13 cellular contexts compared by ENCODE assay signal in the genomic region with DNA sequence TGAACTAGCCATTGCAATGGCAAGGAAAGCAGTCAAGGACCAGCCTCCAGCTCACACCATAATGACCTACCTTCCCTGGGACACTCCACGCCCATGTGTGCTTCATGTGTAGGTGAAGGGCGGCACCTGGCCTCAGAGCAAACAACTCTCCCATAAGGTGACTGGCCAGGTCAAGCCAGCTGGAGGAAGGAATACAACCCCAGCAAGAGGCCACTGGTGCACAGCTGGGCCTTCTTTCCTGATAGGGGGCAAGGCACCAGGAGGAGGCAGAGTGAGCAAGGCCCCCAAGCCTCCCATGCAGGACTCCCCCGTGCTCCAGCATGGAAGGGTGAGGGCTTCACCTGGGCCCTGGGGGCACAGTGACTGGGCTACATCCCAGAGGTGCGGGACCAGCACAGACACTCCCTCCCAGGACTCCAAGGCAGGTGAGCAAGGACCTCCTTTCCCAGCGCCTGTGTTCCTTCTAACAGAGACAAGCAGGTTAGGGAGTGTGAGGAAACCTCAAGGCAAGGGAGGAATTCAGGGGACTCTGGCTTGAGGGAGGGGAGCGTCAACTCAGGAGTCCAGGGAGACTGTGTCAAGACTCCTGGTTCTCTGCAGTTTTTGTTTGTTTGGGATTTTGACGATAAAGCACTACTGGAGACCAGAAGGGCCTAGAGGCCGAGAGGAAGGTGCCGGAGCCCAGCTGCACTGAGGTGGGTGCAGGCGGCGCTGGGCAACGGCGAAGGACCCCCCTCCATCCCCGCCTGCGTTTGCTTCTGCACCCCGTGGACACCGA. TPM values are rescaled to one million over a fixed set of nuclear protein-coding genes. Genes with fewer than 3 reads are reported as not detected.
DNase-seq lines count a peak whose midpoint lies in the region; ATAC-seq and TF ChIP-seq lines count a peak whose summit lies in the region.
"Had no signal": no experiment of that assay in that cellular context is flagged by ENCODE, and none has a peak within 500 bp of the region (broad histone marks: within the 10 kb centered on the region; RNA-seq: fewer than 3 reads in every experiment).

No MANE protein-coding gene starts in this region.

- DNase-seq in COLO668 (lab: John Stamatoyannopoulos, UW; ENCODE audit: unreplicated experiment) (peak; percentile 63), HCT116 (ENCODE audit: low read depth, low spot score) (no peak), chondrocyte (ENCODE audit: low spot score) (peak; percentile 57), GM10248 (ENCODE audit: extremely low spot score) (no peak)
- DNase-seq: activated CD4-positive, alpha-beta T cell treated with anti-CD3 and anti-CD28 coated beads, Interleukin-2, amount 50 U/mL, for 4 hours; mesendoderm; NCI-H1105 treated with DMSO at 0.1 percent for 48 hours; PC-9 had no signal

- peaks cover 3% of the 10 kb centered on the region for H3K4me1 Mint-ChIP-seq in chondrocyte (ENCODE audit: low read depth)

- TF ChIP-seq RAD21 in HCT116 (IDR thresholded peaks at IDR 0.05; ENCODE audit: low read depth) = peak; percentile 20; the same call in 1 of the 2 replicates
- TF ChIP-seq RAD21 in neural cell (conservative IDR thresholded peaks at IDR 0.05) = no peak

- TF ChIP-seq POLR2A in HCT116 (IDR thresholded peaks at IDR 0.05; ENCODE audit: borderline replicate concordance, extremely low read depth, insufficient read depth, insufficient read length) = no peak

- RAD21 ChIA-PET in HCT116 (lab: Charles Lee; ENCODE audit: low non-redundant PET in 1 of 2, low total read pairs in 2 of 2, uncharacterized antibody in 2 of 2, unreplicated experiment in 2 of 2) = no interaction called here

- H3K9ac ChIP-seq in HCT116 (ENCODE audit: low read length) (no peak overlapping the region), neural cell (ENCODE audit: low read length) (peak overlapping the region; percentile 81)

- H3K9me3 ChIP-seq in HCT116 (ENCODE audit: control insufficient read depth in 1 of 2, insufficient read depth in 1 of 2, low read depth in 1 of 2, low read length in 2 of 2) = no peaks in the 10 kb centered on the region
- no peaks in the 10 kb centered on the region for H3K9me3 ChIP-seq in neural cell (ENCODE audit: low read length)
- H3K9me3 ChIP-seq: HAP-1 had no signal

- no peaks in the 10 kb centered on the region for H3F3A ChIP-seq in neural cell (ENCODE audit: insufficient read depth, low read length, poor library complexity, severe bottlenecking)

- no peak overlapping the region for H3K27ac ChIP-seq in HCT116 (ENCODE audit: low read depth, low read length)
- H3K27ac ChIP-seq in neural cell (ENCODE audit: low read length) = no peak overlapping the region
- H3K27ac ChIP-seq: PC-9 had no signal

- H3K79me2 ChIP-seq in HCT116 (ENCODE audit: insufficient read depth, low read length) (no peaks in the 10 kb centered on the region), neural cell (replicated peaks; ENCODE audit: insufficient read depth, low read length) (peaks cover 6% of the 10 kb centered on the region)

- H3K27me3 Mint-ChIP-seq in chondrocyte (ENCODE audit: low read depth) = peaks cover 30% of the 10 kb centered on the region

- H3K27ac Mint-ChIP-seq in chondrocyte (ENCODE audit: unreplicated experiment) = no peak overlapping the region

- no peaks in the 10 kb centered on the region for H3K36me3 Mint-ChIP-seq in chondrocyte (ENCODE audit: low read depth)

- H3K27me3 ChIP-seq in HCT116 (ENCODE audit: insufficient read depth, low read length) = peaks cover 15% of the 10 kb centered on the region
- peaks cover 20% of the 10 kb centered on the region for H3K27me3 ChIP-seq in neural cell (ENCODE audit: insufficient read depth, low read depth, low read length)

- H3K4me2 ChIP-seq in HCT116 (ENCODE audit: low read length) = no peak overlapping the region
- H3K4me2 ChIP-seq in neural cell (ENCODE audit: low read length) = peak overlapping the region; percentile 61
- H3K4me2 ChIP-seq: PC-9 had no signal

- no TSS peak for BruUV-seq in HCT116 (replicated peaks; lab: Mats Ljungman, UMichigan)

- H3K4me3 ChIP-seq in HCT116 (replicated peaks in 1 of 2; ENCODE audit: low read depth in 1 of 2, low read length in 2 of 2) (no peak overlapping the region), neural cell (ENCODE audit: low read length) (peak overlapping the region; percentile 67)
- H3K4me3 ChIP-seq: HAP-1, PC-9 had no signal

- H2AFZ ChIP-seq in HCT116 (ENCODE audit: low read depth, low read length, poor library complexity, severe bottlenecking) = no peak overlapping the region
- no peak overlapping the region for H2AFZ ChIP-seq in neural cell (ENCODE audit: low read depth, low read length)
- H2AFZ ChIP-seq: PC-9 had no signal

- peak overlapping the region; percentile 47 for H3K4me3 Mint-ChIP-seq in chondrocyte (ENCODE audit: unreplicated experiment)

- H3K9me2 ChIP-seq in HCT116 (ENCODE audit: insufficient read depth) (no peaks in the 10 kb centered on the region), neural cell (ENCODE audit: insufficient read depth, low read length) (no peaks in the 10 kb centered on the region)

- no peaks in the 10 kb centered on the region; a peak in 1 of 4 replicates for H3K4me1 ChIP-seq in HCT116 (ENCODE audit: control insufficient read depth in 1 of 2, insufficient read depth in 2 of 2, low read length in 2 of 2)
- H3K4me1 ChIP-seq: HAP-1 had no signal

- CTCF ChIA-PET in HCT116 (lab: Charles Lee) = no interaction called here
- CTCF ChIA-PET in GM10248 (lab: Yijun Ruan, JAX) = no interaction called here

- TF ChIP-seq CTCF in HCT116 (IDR thresholded peaks at IDR 0.05 in 2 of 3, conservative IDR thresholded peaks at IDR 0.05 in 1 of 3; ENCODE audit: borderline replicate concordance in 1 of 3, insufficient read depth in 1 of 3, low read depth in 2 of 3, low read length in 2 of 3) (no peak), chondrocyte (IDR thresholded peaks at IDR 0.05) (no peak), neural cell (IDR thresholded peaks at IDR 0.05; ENCODE audit: poor library complexity, severe bottlenecking) (no peak), GM10248 (IDR thresholded peaks at IDR 0.05; ENCODE audit: control extremely low read depth, extremely low read depth, low read depth, missing control alignments) (no peak)

- intact Hi-C loops in HCT116 (cut with micrococcal nuclease) = no loop called here

- ATAC-seq in HCT116 (no peak), HG03520 (IDR thresholded peaks at IDR 0.05; ENCODE audit: unreplicated experiment) (no peak), GM21529 (IDR thresholded peaks at IDR 0.05; ENCODE audit: unreplicated experiment) (no peak)

- POLR2A ChIA-PET in HCT116 (lab: Charles Lee) (no interaction called here), GM10248 (lab: Yijun Ruan, JAX) (no interaction called here)

- H3K36me3 ChIP-seq in HCT116 (ENCODE audit: control insufficient read depth in 1 of 2, insufficient read depth in 2 of 2, low read length in 2 of 2) (no peaks in the 10 kb centered on the region), neural cell (ENCODE audit: insufficient read depth, low read length) (no peaks in the 10 kb centered on the region)
- H3K36me3 ChIP-seq: HAP-1 had no signal

- H3K9me3 Mint-ChIP-seq in chondrocyte (ENCODE audit: low read depth) = peaks cover 3% of the 10 kb centered on the region

- H4K20me1 ChIP-seq in HCT116 (ENCODE audit: insufficient read depth) (no peaks in the 10 kb centered on the region), neural cell (ENCODE audit: insufficient read depth) (no peaks in the 10 kb centered on the region)

- TF ChIP-seq EP300 in neural cell (conservative IDR thresholded peaks at IDR 0.05; ENCODE audit: poor library complexity, severe bottlenecking) = no peak

TF ChIP-seq in HCT116, 20 proteins besides CTCF, POLR2A, EP300 and RAD21 (continues in another document):
- TF ChIP-seq ELF1 (IDR thresholded peaks at IDR 0.05; ENCODE audit: borderline replicate concordance, low read depth) (no peak), JUND (IDR thresholded peaks at IDR 0.05) (no peak)

TF ChIP-seq in neural cell, 6 proteins besides CTCF, POLR2A, EP300 and RAD21:
- TF ChIP-seq EZH2 (IDR thresholded peaks at IDR 0.05; ENCODE audit: borderline replicate concordance, insufficient read depth, low read length, poor library complexity, severe bottlenecking) (no peak), MXI1 (conservative IDR thresholded peaks at IDR 0.05; ENCODE audit: poor library complexity, severe bottlenecking) (no peak), SMC3 (conservative IDR thresholded peaks at IDR 0.05; ENCODE audit: poor library complexity) (no peak), POLR2AphosphoS5 (IDR thresholded peaks at IDR 0.05) (no peak), TAF1 (IDR thresholded peaks at IDR 0.05; ENCODE audit: low read depth) (no peak)
- TF ChIP-seq, protein P1, sequence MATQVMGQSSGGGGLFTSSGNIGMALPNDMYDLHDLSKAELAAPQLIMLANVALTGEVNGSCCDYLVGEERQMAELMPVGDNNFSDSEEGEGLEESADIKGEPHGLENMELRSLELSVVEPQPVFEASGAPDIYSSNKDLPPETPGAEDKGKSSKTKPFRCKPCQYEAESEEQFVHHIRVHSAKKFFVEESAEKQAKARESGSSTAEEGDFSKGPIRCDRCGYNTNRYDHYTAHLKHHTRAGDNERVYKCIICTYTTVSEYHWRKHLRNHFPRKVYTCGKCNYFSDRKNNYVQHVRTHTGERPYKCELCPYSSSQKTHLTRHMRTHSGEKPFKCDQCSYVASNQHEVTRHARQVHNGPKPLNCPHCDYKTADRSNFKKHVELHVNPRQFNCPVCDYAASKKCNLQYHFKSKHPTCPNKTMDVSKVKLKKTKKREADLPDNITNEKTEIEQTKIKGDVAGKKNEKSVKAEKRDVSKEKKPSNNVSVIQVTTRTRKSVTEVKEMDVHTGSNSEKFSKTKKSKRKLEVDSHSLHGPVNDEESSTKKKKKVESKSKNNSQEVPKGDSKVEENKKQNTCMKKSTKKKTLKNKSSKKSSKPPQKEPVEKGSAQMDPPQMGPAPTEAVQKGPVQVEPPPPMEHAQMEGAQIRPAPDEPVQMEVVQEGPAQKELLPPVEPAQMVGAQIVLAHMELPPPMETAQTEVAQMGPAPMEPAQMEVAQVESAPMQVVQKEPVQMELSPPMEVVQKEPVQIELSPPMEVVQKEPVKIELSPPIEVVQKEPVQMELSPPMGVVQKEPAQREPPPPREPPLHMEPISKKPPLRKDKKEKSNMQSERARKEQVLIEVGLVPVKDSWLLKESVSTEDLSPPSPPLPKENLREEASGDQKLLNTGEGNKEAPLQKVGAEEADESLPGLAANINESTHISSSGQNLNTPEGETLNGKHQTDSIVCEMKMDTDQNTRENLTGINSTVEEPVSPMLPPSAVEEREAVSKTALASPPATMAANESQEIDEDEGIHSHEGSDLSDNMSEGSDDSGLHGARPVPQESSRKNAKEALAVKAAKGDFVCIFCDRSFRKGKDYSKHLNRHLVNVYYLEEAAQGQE (IDR thresholded peaks at IDR 0.05; ENCODE audit: borderline replicate concordance) = no peak

RNA-seq across cellular contexts. Expression of a gene that starts 1.7 kb away (rescaled TPM):
- total RNA-seq in HCT116 (2021; ENCODE audit: unreplicated experiment) (2.1 TPM), chondrocyte (0.30 to 0.51 TPM (median 0.36 TPM) in 3 replicates)
- 3.7 and 4.2 TPM in 2 replicates for polyA plus RNA-seq in HCT116 (2012)
- polyA plus RNA-seq in neural cell = 31.0 and 45.5 TPM in 2 replicates
- 59.0 and 73.5 TPM in 2 replicates for polyA minus RNA-seq in neural cell
- total RNA-seq: fibroblast of villous mesenchyme, PC-9 had no signal

Comparison
In these comparisons a context has a peak if more than half of its experiments do, and no peak if none do; other contexts are left out.
1. DNase-seq: peak in COLO668 (single experiment) and chondrocyte (single experiment); none in HCT116 (single experiment) and GM10248 (single experiment).